Comparison of ENCODE assay signal across 1 cellular context in genomic region chr9:133347985-133348762, GRCh38.
TF ChIP-seq lines count a peak whose summit lies in the region.

TSS of gene MED22 (minus strand) at chr9:133348131. CDS start at chr9:133346662, 1,469 bp downstream.
TSS of gene RPL7A (plus strand) at chr9:133348218. CDS start at chr9:133348244, 26 bp downstream.

TF ChIP-seq in K562, 482 proteins besides CTCF, POLR2A, EP300 and RAD21 (continued from another document and continues in another):
- TF ChIP-seq MYC (IDR thresholded peaks at IDR 0.05; ENCODE audit: low read depth, low read length), result peak; percentile 97
- TF ChIP-seq MYC (CRISPR knock-in tag; IDR thresholded peaks at IDR 0.05; ENCODE audit: borderline replicate concordance, low read depth), result peak; percentile 94; the same call in 1 of the 2 replicates
- TF ChIP-seq NFIX (CRISPR knock-in tag; IDR thresholded peaks at IDR 0.05; ENCODE audit: low read depth), result no peak
- TF ChIP-seq TCF3 (CRISPR knock-in tag; IDR thresholded peaks at IDR 0.05), result peak; percentile 8; the same call in 1 of the 2 replicates
- no peak for TF ChIP-seq TCFL5 (CRISPR knock-in tag; conservative IDR thresholded peaks at IDR 0.05)
- no peak for TF ChIP-seq ZEB2 (IDR thresholded peaks at IDR 0.05)
- no peak for TF ChIP-seq HDAC8 (tag; IDR thresholded peaks at IDR 0.05)
- peak; percentile 29; the same call in 1 of the 2 replicates for TF ChIP-seq JUND (IDR thresholded peaks at IDR 0.05; ENCODE audit: borderline replicate concordance, low read depth, low read length)
- no peak for TF ChIP-seq JUND (tag; IDR thresholded peaks at IDR 0.05; ENCODE audit: borderline replicate concordance, low read depth, low read length)
- TF ChIP-seq ESRRA (IDR thresholded peaks at IDR 0.05; ENCODE audit: borderline replicate concordance, low read depth), result no peak; the same call in 1 of the 2 replicates
- TF ChIP-seq RBBP5 (IDR thresholded peaks at IDR 0.05; ENCODE audit: borderline replicate concordance, insufficient read depth, low read length, poor library complexity, severe bottlenecking), result peak; percentile 99
- peak; percentile 76; the same call in 1 of the 2 replicates for TF ChIP-seq RNF2 (IDR thresholded peaks at IDR 0.05)
- TF ChIP-seq ZNF124 (CRISPR knock-in tag; IDR thresholded peaks at IDR 0.05), result no peak
- peak; percentile 13; the same call in 1 of the 2 replicates for TF ChIP-seq FOXP1 (CRISPR knock-in tag; IDR thresholded peaks at IDR 0.05)
- peak; percentile 86 for TF ChIP-seq ZBTB17 (CRISPR knock-in tag; IDR thresholded peaks at IDR 0.05)
- no peak for TF ChIP-seq CBX3 (IDR thresholded peaks at IDR 0.05; ENCODE audit: borderline replicate concordance in 1 of 2, low read length in 2 of 2)
- peak; percentile 98 for TF ChIP-seq POLR2AphosphoS5 (IDR thresholded peaks at IDR 0.05; ENCODE audit: control insufficient read depth, insufficient read depth, low read depth, low read length)
- 0 out of 2 replicates have a peak, but pooled peaks have one; percentile 15 for TF ChIP-seq ZNF239 (CRISPR knock-in tag; IDR thresholded peaks at IDR 0.05)
- no peak for TF ChIP-seq RFX1 (IDR thresholded peaks at IDR 0.05)
- no peak for TF ChIP-seq NR2C2 (CRISPR knock-in tag; IDR thresholded peaks at IDR 0.05)
- TF ChIP-seq NR2C2 (tag; IDR thresholded peaks at IDR 0.05), result peak; percentile 23
- 0 out of 4 replicates have a peak, but pooled peaks of 1 of the 2 experiments have one; percentile 8 for TF ChIP-seq NRF1 (conservative IDR thresholded peaks at IDR 0.05 in 1 of 2, IDR thresholded peaks at IDR 0.05 in 1 of 2)
- no peak for TF ChIP-seq TCF15 (CRISPR knock-in tag; IDR thresholded peaks at IDR 0.05)
- TF ChIP-seq RCOR1 (IDR thresholded peaks at IDR 0.05; ENCODE audit: borderline replicate concordance in 1 of 2, low read depth in 2 of 2, low read length in 2 of 2), result no peak
- peak; percentile 88; the same call in 1 of the 2 replicates for TF ChIP-seq AFF4 (CRISPR knock-in tag; IDR thresholded peaks at IDR 0.05)
- TF ChIP-seq ZNF282 (CRISPR knock-in tag; IDR thresholded peaks at IDR 0.05), result no peak
- peak; percentile 89 for TF ChIP-seq FIP1L1 (IDR thresholded peaks at IDR 0.05; ENCODE audit: low read depth, low read length, poor library complexity, severe bottlenecking)
- peak; percentile 35; the same call in 1 of the 2 replicates for TF ChIP-seq CREM (IDR thresholded peaks at IDR 0.05; ENCODE audit: low read depth)
- TF ChIP-seq ETS1 (conservative IDR thresholded peaks at IDR 0.05; ENCODE audit: control insufficient read depth, low read depth, low read length), result 0 out of 2 replicates have a peak, but pooled peaks have one; percentile 38
- no peak for TF ChIP-seq RHOXF2B (CRISPR knock-in tag; conservative IDR thresholded peaks at IDR 0.05)
- no peak for TF ChIP-seq PATZ1 (CRISPR knock-in tag; IDR thresholded peaks at IDR 0.05; ENCODE audit: borderline replicate concordance)
- TF ChIP-seq HCFC1 (IDR thresholded peaks at IDR 0.05; ENCODE audit: low read depth, low read length), result peak; percentile 73
- TF ChIP-seq MCM5 (IDR thresholded peaks at IDR 0.05; ENCODE audit: low read depth), result no peak
- TF ChIP-seq GTF2A2 (tag; IDR thresholded peaks at IDR 0.05), result peak; percentile 59; the same call in 1 of the 2 replicates
- no peak for TF ChIP-seq HNRNPH1 (optimal IDR thresholded peaks at IDR 0.05; ENCODE audit: low read depth, low read length)
- peak; percentile 55 for TF ChIP-seq SAP30 (IDR thresholded peaks at IDR 0.05; ENCODE audit: borderline replicate concordance, insufficient read depth, low read depth, low read length, poor library complexity, severe bottlenecking)
- peak; percentile 68; the same call in 1 of the 2 replicates for TF ChIP-seq E2F3 (CRISPR knock-in tag; IDR thresholded peaks at IDR 0.05)
- peak; percentile 56; the same call in 1 of the 2 replicates for TF ChIP-seq ATF6 (CRISPR knock-in tag; IDR thresholded peaks at IDR 0.05)
- TF ChIP-seq MEIS2 (IDR thresholded peaks at IDR 0.05; ENCODE audit: partially characterized antibody), result no peak
- TF ChIP-seq DPF2 (IDR thresholded peaks at IDR 0.05), result no peak
- TF ChIP-seq EGR1 (conservative IDR thresholded peaks at IDR 0.05), result 0 out of 2 replicates have a peak, but pooled peaks have one; percentile 27
- no peak for TF ChIP-seq ETS2 (tag; IDR thresholded peaks at IDR 0.05; ENCODE audit: borderline replicate concordance, poor library complexity, severe bottlenecking)
- TF ChIP-seq ID3 (CRISPR knock-in tag; IDR thresholded peaks at IDR 0.05), result no peak
- TF ChIP-seq ID3 (tag; IDR thresholded peaks at IDR 0.05), result peak; percentile 79; the same call in 1 of the 2 replicates
- TF ChIP-seq ATF1 (CRISPR knock-in tag; IDR thresholded peaks at IDR 0.05), result no peak
- peak; percentile 29; the same call in 1 of the 2 replicates for TF ChIP-seq ATF1 (tag; IDR thresholded peaks at IDR 0.05)
- TF ChIP-seq TOE1 (IDR thresholded peaks at IDR 0.05; ENCODE audit: borderline replicate concordance), result peak; percentile 78; the same call in 1 of the 2 replicates
- TF ChIP-seq TOE1 (CRISPR knock-in tag; IDR thresholded peaks at IDR 0.05; ENCODE audit: borderline replicate concordance, low read depth), result no peak
- TF ChIP-seq CLOCK (CRISPR knock-in tag; IDR thresholded peaks at IDR 0.05; ENCODE audit: borderline replicate concordance), result no peak
- peak; percentile 77 for TF ChIP-seq PRPF4 (IDR thresholded peaks at IDR 0.05; ENCODE audit: insufficient read depth, low read depth, low read length, poor library complexity, severe bottlenecking)
- peak; percentile 58; the same call in 1 of the 2 replicates for TF ChIP-seq CTBP1 (IDR thresholded peaks at IDR 0.05; ENCODE audit: borderline replicate concordance)
- no peak for TF ChIP-seq ZNF165 (CRISPR knock-in tag; IDR thresholded peaks at IDR 0.05; ENCODE audit: borderline replicate concordance)
- peak; percentile 99 for TF ChIP-seq KDM5B (IDR thresholded peaks at IDR 0.05; ENCODE audit: insufficient replicate concordance, low read depth, low read length)
- no peak; the same call in 1 of the 2 replicates for TF ChIP-seq GATAD2A (IDR thresholded peaks at IDR 0.05)
